In the genomic region with DNA sequence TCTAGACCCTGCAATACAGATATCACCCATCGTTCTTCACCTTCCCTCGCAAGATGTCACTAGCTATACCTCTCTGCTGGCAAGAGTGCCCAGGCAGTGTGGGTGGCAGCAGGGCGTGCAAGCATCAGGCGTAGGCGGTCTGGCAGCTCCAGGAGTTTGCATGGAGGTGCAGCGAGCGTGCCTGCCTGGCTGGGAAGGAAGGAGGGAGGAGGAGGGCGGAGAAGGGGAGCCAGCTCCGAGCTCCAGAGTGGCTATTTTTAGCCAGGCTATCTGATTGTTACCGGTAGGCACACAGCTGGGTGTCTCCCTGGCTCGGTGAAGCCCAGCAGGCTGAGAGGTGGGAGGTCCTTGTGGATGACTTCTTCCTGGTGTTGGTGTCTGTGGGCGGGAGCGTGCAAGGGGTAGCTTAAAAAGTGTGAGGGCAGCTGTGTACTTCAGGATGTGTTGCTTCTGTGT, we compare ENCODE assay signal across 8 cellular contexts. TPM values are rescaled to one million over a fixed set of nuclear protein-coding genes. Genes with fewer than 3 reads are reported as not detected.
DNase-seq lines count a peak whose midpoint lies in the region; ATAC-seq lines count a peak whose summit lies in the region.

No MANE protein-coding gene starts in this region.

- H3K79me2 ChIP-seq in Karpas-422 (ENCODE audit: low read length), result peaks cover 5% of the 10 kb centered on the region

- peaks cover 57% of the 10 kb centered on the region for H3K4me1 Mint-ChIP-seq in T-helper 17 cell

- peak overlapping the region; percentile 62 for H3K4me2 ChIP-seq in Karpas-422 (ENCODE audit: low read depth, low read length, poor library complexity, severe bottlenecking)

- H3K36me3 Mint-ChIP-seq in T-helper 17 cell (ENCODE audit: low read depth), result peaks cover 3% of the 10 kb centered on the region

- peak; percentile 68 for ATAC-seq in T-helper 17 cell

- H3K9me3 ChIP-seq in Karpas-422 (ENCODE audit: low read length), result no peaks in the 10 kb centered on the region
- H3K9me3 ChIP-seq in T-helper 17 cell (ENCODE audit: control insufficient read depth, low read length, poor library complexity, severe bottlenecking), result no peaks in the 10 kb centered on the region
- H3K9me3 ChIP-seq in subcutaneous abdominal adipose tissue (ENCODE audit: control insufficient read depth in 5 of 5, low read length in 5 of 5), result no peaks in the 10 kb centered on the region

- H3K4me1 ChIP-seq in Karpas-422 (ENCODE audit: low read length), result peaks cover 52% of the 10 kb centered on the region
- peaks cover 21 to 57% (median 55%) of the 10 kb centered on the region in 5 donors for H3K4me1 ChIP-seq in subcutaneous abdominal adipose tissue (ENCODE audit: control insufficient read depth in 5 of 5, insufficient read depth in 5 of 5, low read length in 5 of 5)

- DNase-seq in CD1c-positive myeloid dendritic cell (ENCODE audit: extremely low spot score), result peak; percentile 69
- DNase-seq in Karpas-422, result no peak
- DNase-seq in T-helper 17 cell, result no peak
- peak; percentile 75 for DNase-seq in ecto neural progenitor cell (ENCODE audit: low spot score)
- peak; percentile 27 to 50 for DNase-seq in lung microvascular endothelial cell (ENCODE audit: low read depth in 2 of 2)
- no peak for DNase-seq in NCI-H446 treated with DMSO at 0.1 percent for 48 hours (lab: John Stamatoyannopoulos, UW)
- DNase-seq in GOT3 (lab: John Stamatoyannopoulos, UW), result no peak

- no peak overlapping the region for H2AFZ ChIP-seq in Karpas-422 (ENCODE audit: low read length)

- H3K27me3 ChIP-seq in Karpas-422 (ENCODE audit: low read length) (no peaks in the 10 kb centered on the region), subcutaneous abdominal adipose tissue (ENCODE audit: control insufficient read depth in 5 of 5, insufficient read depth in 4 of 5, low read length in 5 of 5) (no peaks in the 10 kb centered on the region)

- H3K27ac ChIP-seq in Karpas-422 (ENCODE audit: low read length), result no peak overlapping the region
- H3K27ac ChIP-seq in subcutaneous abdominal adipose tissue (ENCODE audit: low read depth, low read length), result no peak overlapping the region

- H3K4me3 Mint-ChIP-seq in T-helper 17 cell, result peak overlapping the region; percentile 95

- H3K27ac Mint-ChIP-seq in T-helper 17 cell, result peak overlapping the region; percentile 91

- H3K9me2 ChIP-seq in Karpas-422 (replicated peaks; ENCODE audit: insufficient read depth, low read length), result no peaks in the 10 kb centered on the region

- H4K20me1 ChIP-seq in Karpas-422 (ENCODE audit: insufficient read depth, low read depth, low read length), result no peaks in the 10 kb centered on the region

- H3K27me3 Mint-ChIP-seq in T-helper 17 cell, result no peaks in the 10 kb centered on the region

- H3K36me3 ChIP-seq in Karpas-422 (ENCODE audit: insufficient read depth, low read length), result peaks cover 11% of the 10 kb centered on the region; the same call in 1 of the 2 replicates
- H3K36me3 ChIP-seq in subcutaneous abdominal adipose tissue (ENCODE audit: control insufficient read depth in 5 of 5, insufficient read depth in 5 of 5, low read length in 5 of 5), result peaks cover 13 to 46% (median 34%) of the 10 kb centered on the region in 5 donors

- H3K9ac ChIP-seq in Karpas-422 (ENCODE audit: low read length) (peak overlapping the region; percentile 56), subcutaneous abdominal adipose tissue (ENCODE audit: low read length in 5 of 5) (peak overlapping the region in 3 of 5 donors; percentile 30 to 42 (median 39))

- peak overlapping the region; percentile 56 for H3K4me3 ChIP-seq in Karpas-422 (ENCODE audit: low read length)
- peak overlapping the region; percentile 6 to 54 (median 35) for H3K4me3 ChIP-seq in subcutaneous abdominal adipose tissue (ENCODE audit: low read depth in 1 of 5, low read length in 5 of 5)

RNA-seq across cellular contexts. Expression of gene FOXJ2, which starts 6.2 kb away (rescaled TPM):
- 8.5 and 9.0 TPM in 2 replicates for total RNA-seq in Karpas-422 (2014; rRNA removed; shearing (Covaris generic); ENCODE audit: low replicate concordance)
- total RNA-seq in T-helper 17 cell, result 10 to 100 TPM; 33.4 to 40.4 TPM
- total RNA-seq in lung microvascular endothelial cell, result 3.1 and 3.4 TPM in 2 replicates

RNA-seq across cellular contexts. Expression of gene C3AR1, which starts 27.5 kb away (rescaled TPM):
- total RNA-seq in Karpas-422 (2014; rRNA removed; shearing (Covaris generic); ENCODE audit: low replicate concordance), result 2.2 and 3.2 TPM in 2 replicates
- total RNA-seq in T-helper 17 cell (1 to 10 TPM; 3.1 to 3.9 TPM), lung microvascular endothelial cell (0.22 TPM in 1 of 2 replicates, not detected in the other)

RNA-seq across cellular contexts. Expression of gene NECAP1, which starts 43.4 kb away (rescaled TPM):
- total RNA-seq in Karpas-422 (2014; rRNA removed; shearing (Covaris generic); ENCODE audit: low replicate concordance), result 33.2 and 42.8 TPM in 2 replicates
- total RNA-seq in T-helper 17 cell (10 to 100 TPM; 72.8 to 73.0 TPM), lung microvascular endothelial cell (18.5 and 32.7 TPM in 2 replicates)

Comparison
In these comparisons a context has a peak if more than half of its experiments do, and no peak if none do; other contexts are left out.
1. DNase-seq: peak in CD1c-positive myeloid dendritic cell (single experiment), ecto neural progenitor cell (single experiment) and lung microvascular endothelial cell (2 of 2); none in Karpas-422 (single experiment), T-helper 17 cell (0 of 3), NCI-H446 treated with DMSO at 0.1 percent for 48 hours (single experiment) and GOT3 (single experiment).